19 cellular contexts compared by ENCODE assay signal in genomic region chr20:47233333-47234188, GRCh38.
DNase-seq lines count a peak whose midpoint lies in the region; ATAC-seq, FAIRE-seq and TF ChIP-seq lines count a peak whose summit lies in the region.
"Had no signal": no experiment of that assay in that cellular context is flagged by ENCODE, and none has a peak within 500 bp of the region (broad histone marks: within the 10 kb centered on the region; RNA-seq: fewer than 3 reads in every experiment).

No MANE protein-coding gene starts in this region.

- H3K79me1 ChIP-seq in IMR-90 (ENCODE audit: low read depth in 1 of 2, low read length in 2 of 2), result peaks cover 22 to 67% of the 10 kb centered on the region in 2 experiments

- FAIRE-seq in HepG2 (lab: Jason Lieb, UNC), result peak; percentile 100
- FAIRE-seq: bronchial epithelial cell had no signal

- peak overlapping the region; percentile 54 for H3K18ac ChIP-seq in IMR-90 (ENCODE audit: low read depth, low read length)

- H2BK120ac ChIP-seq in IMR-90 (ENCODE audit: low read depth, low read length), result peak overlapping the region; percentile 47

- H3K4me3 ChIP-seq in AG04449 (ENCODE audit: low read depth, low read length) (no peak overlapping the region), IMR-90 (ENCODE audit: insufficient read depth, low read depth, low read length) (no peak overlapping the region), HepG2 (replicated peaks in 1 of 3; ENCODE audit: insufficient read depth in 1 of 3, low read depth in 2 of 3, low read length in 3 of 3) (peak overlapping the region in 1 of 3 experiments; percentile 26; a peak in 1 of 6 replicates)
- H3K4me3 ChIP-seq: gastroesophageal sphincter, transverse colon had no signal

- H3K27ac ChIP-seq in IMR-90 (ENCODE audit: insufficient read depth, low read length) (peak overlapping the region; percentile 30; the same call in 1 of the 2 replicates), HepG2 (ENCODE audit: extremely low read length, insufficient read depth, low read length) (peak overlapping the region; percentile 83)
- H3K27ac ChIP-seq: gastroesophageal sphincter, transverse colon had no signal

- no peak overlapping the region for H3K4me2 ChIP-seq in IMR-90 (ENCODE audit: low read depth, low read length)
- H3K4me2 ChIP-seq in HepG2 (ENCODE audit: low read depth, low read length), result peak overlapping the region; percentile 46

- no peak overlapping the region for H3K56ac ChIP-seq in IMR-90 (ENCODE audit: extremely low read depth, insufficient read depth, low read length)

- no peak for TF ChIP-seq POLR2A in IMR-90 (IDR thresholded peaks at IDR 0.05; ENCODE audit: low read depth, low read length)
- TF ChIP-seq POLR2A in HepG2 (IDR thresholded peaks at IDR 0.05; ENCODE audit: insufficient read depth in 1 of 2, low read depth in 2 of 2, low read length in 2 of 2), result peak in 1 of 2 experiments; percentile 22; a peak in 1 of 4 replicates

- peak overlapping the region; percentile 1 for H3K14ac ChIP-seq in IMR-90 (replicated peaks; ENCODE audit: low read depth, low read length)

- no peaks in the 10 kb centered on the region for H3K27me3 ChIP-seq in IMR-90 (ENCODE audit: control insufficient read depth, insufficient read depth, low read length)
- no peaks in the 10 kb centered on the region for H3K27me3 ChIP-seq in HepG2 (ENCODE audit: control insufficient read depth in 1 of 2, insufficient read depth in 2 of 2, low read length in 2 of 2)
- H3K27me3 ChIP-seq: gastroesophageal sphincter, transverse colon had no signal

- dilution Hi-C loops in IMR-90 (cut with HindIII; ENCODE audit: low sequenced_read_pairs, unreplicated experiment), result no loop called here

- H3K9me3 ChIP-seq in IMR-90 (ENCODE audit: control insufficient read depth, insufficient read depth, low read length) (no peaks in the 10 kb centered on the region), HepG2 (ENCODE audit: low read length) (no peaks in the 10 kb centered on the region)
- H3K9me3 ChIP-seq: gastroesophageal sphincter, transverse colon had no signal

- no peaks in the 10 kb centered on the region for H4K20me1 ChIP-seq in IMR-90 (ENCODE audit: insufficient read depth, low read length)
- peaks cover 71% of the 10 kb centered on the region for H4K20me1 ChIP-seq in HepG2 (ENCODE audit: insufficient read depth, low read length)

- H4K91ac ChIP-seq in IMR-90 (ENCODE audit: insufficient read depth, low read depth, low read length), result peak overlapping the region; percentile 34

- H3K23ac ChIP-seq in IMR-90 (ENCODE audit: low read depth, low read length), result 0 out of 2 replicates have a peak overlapping the region, but pooled peaks have one; percentile 3

- intact Hi-C loops in IMR-90 (cut with micrococcal nuclease) (no loop called here), HepG2 (cut with micrococcal nuclease; ENCODE audit: unreplicated experiment) (loop anchor here (1.0 to 5.0 kb wide), 3 partner anchors 33 to 84 kb away; no protein-coding TSS in a partner anchor)

- H2BK5ac ChIP-seq in IMR-90 (ENCODE audit: low read depth, low read length, poor library complexity, severe bottlenecking), result peak overlapping the region; percentile 72

- BruUV-seq in IMR-90 (replicated peaks; lab: Mats Ljungman, UMichigan) (no TSS peak), HepG2 (replicated peaks; lab: Mats Ljungman, UMichigan) (no TSS peak)

- TF ChIP-seq RAD21 in IMR-90 (IDR thresholded peaks at IDR 0.05; ENCODE audit: low read length) (no peak), HepG2 (CRISPR knock-in tag; IDR thresholded peaks at IDR 0.05) (peak; percentile 27; the same call in 1 of the 2 replicates)

- peak overlapping the region; percentile 26; the same call in 1 of the 2 replicates for H2BK20ac ChIP-seq in IMR-90 (ENCODE audit: low read depth, low read length)

- 89% methylated on average over 2 of the region's 9 CpGs; no CpG with 5 or more reads in 1 of the 2 experiments for WGBS in IMR-90 (ENCODE audit: extremely low coverage in 2 of 2, insufficient read length in 1 of 2), 2 experiments
- 35% methylated on average over 9 of the region's 9 CpGs for WGBS in HepG2 (ENCODE audit: low lambda C conversion rate)

- peak overlapping the region; percentile 95 for H3K4ac ChIP-seq in IMR-90 (ENCODE audit: low read depth, low read length)

- H2AFZ ChIP-seq in IMR-90 (replicated peaks; ENCODE audit: low read length, poor library complexity), result no peak overlapping the region
- no peak overlapping the region for H2AFZ ChIP-seq in HepG2 (ENCODE audit: low read length)

- H3K4me1 ChIP-seq in IMR-90 (ENCODE audit: control insufficient read depth, insufficient read depth, low read length) (peaks cover 18% of the 10 kb centered on the region), HepG2 (ENCODE audit: insufficient read depth, low read length) (peaks cover 60% of the 10 kb centered on the region)
- H3K4me1 ChIP-seq: transverse colon had no signal

- no peak for TF ChIP-seq CTCF in AG04449 (IDR thresholded peaks at IDR 0.05; ENCODE audit: insufficient read depth, low read length, missing control alignments)
- TF ChIP-seq CTCF in IMR-90 (conservative IDR thresholded peaks at IDR 0.05; ENCODE audit: low read depth, low read length), result no peak
- peak; percentile 25; the same call in 1 of the 2 replicates for TF ChIP-seq CTCF in HepG2 (CRISPR knock-in tag; IDR thresholded peaks at IDR 0.05)

- POLR2A ChIA-PET in AG04449 (lab: Yijun Ruan, JAX) (no interaction called here), IMR-90 (lab: Charles Lee; ENCODE audit: unreplicated experiment) (no interaction called here), HepG2 (lab: Yijun Ruan, JAX) (interaction anchor here (0.7 to 2.9 kb wide), 9 partner anchors 10 to 127 kb away, joined by 3 to 27 read pairs (median 4); partner anchors contain the start of gene ZMYND8)

- peaks cover 10% of the 10 kb centered on the region for H3K79me2 ChIP-seq in HepG2 (ENCODE audit: insufficient read depth, low read length)

- in situ Hi-C loops in IMR-90 (cut with MboI; ENCODE audit: low sequenced_read_pairs), result no loop called here
- in situ Hi-C loops in HepG2 (cut with HindIII; ENCODE audit: extremely low pct_ligation_motif_present, low pct_unique_long_range_greater_than_20kb), result no loop called here

- H3K9ac ChIP-seq in IMR-90 (ENCODE audit: low read depth, low read length) (0 out of 2 replicates have a peak overlapping the region, but pooled peaks have one; percentile 22), HepG2 (ENCODE audit: insufficient read depth, low read depth, low read length) (peak overlapping the region; percentile 17; the same call in 1 of the 2 replicates)

- CTCF ChIA-PET in AG04449 (lab: Yijun Ruan, JAX), result interaction anchor here (1.2 to 7.4 kb wide), 6 partner anchors 11 to 481 kb away, joined by 3 to 49 read pairs (median 9); no protein-coding TSS in a partner anchor
- CTCF ChIA-PET in IMR-90 (lab: Yijun Ruan, JAX), result interaction anchor here (0.9 kb wide), 1 partner anchor 150 kb away, joined by 3 read pairs; no protein-coding TSS in a partner anchor
- CTCF ChIA-PET in HepG2 (lab: Yijun Ruan, JAX; ENCODE audit: low intra/inter-chr PET ratio, low total read pairs), result interaction anchor here (0.5 kb wide), 1 partner anchor 149 kb away, joined by 3 read pairs; no protein-coding TSS in a partner anchor

- H3K36me3 ChIP-seq in IMR-90 (ENCODE audit: control insufficient read depth, insufficient read depth, low read length) (peaks cover 39% of the 10 kb centered on the region), HepG2 (replicated peaks in 1 of 2; ENCODE audit: control insufficient read depth in 1 of 2, insufficient read depth in 2 of 2, low read length in 2 of 2) (peaks cover 52 to 84% of the 10 kb centered on the region in 2 experiments)

- DNase-seq in AG04449 (ENCODE audit: low read depth, low spot score) (peak; percentile 56), IMR-90 (peak; percentile 48), astrocyte of the hippocampus (ENCODE audit: low read depth, low spot score) (peak; percentile 65), HepG2 (ENCODE audit: low spot score) (peak; percentile 100), mesenteric fat pad (ENCODE audit: low spot score) (no peak), COR-L47 (lab: John Stamatoyannopoulos, UW) (no peak), cerebellum (ENCODE audit: low spot score) (no peak)
- DNase-seq in activated effector memory CD4-positive, alpha-beta T cell treated with Interleukin-2 at 50 U/mL for 16 hours, result no peak
- DNase-seq: activated CD4-positive, alpha-beta T cell treated with anti-CD3 and anti-CD28 coated beads, Interleukin-2, amount 50 U/mL, for 48 hours; DMS153; effector memory CD4-positive, alpha-beta T cell; NCI-H2171; NK-92 treated with Interleukin-12 subunit alpha and Interleukin-12 subunit beta, amount 100 ng/mL, for 24 hours; SHP77; stimulated activated CD4-positive, alpha-beta T cell treated with anti-CD3 and anti-CD28 coated beads, Interleukin-4, amount 100 ng/mL, for 24 hours; transverse colon had no signal

- H2AK5ac ChIP-seq in IMR-90 (ENCODE audit: low read depth, low read length), result peak overlapping the region; percentile 58

- H3K9me1 ChIP-seq in IMR-90 (ENCODE audit: insufficient read depth, low read length), result peaks cover 25% of the 10 kb centered on the region

- TF ChIP-seq EP300 in HepG2 (IDR thresholded peaks at IDR 0.05; ENCODE audit: low read depth in 2 of 2, low read length in 2 of 2) (peak; percentile 93 to 97), HepG2 (CRISPR knock-in tag; IDR thresholded peaks at IDR 0.05; ENCODE audit: borderline replicate concordance) (peak; percentile 95)

- peak overlapping the region in 1 of 2 experiments; percentile 11; a peak in 2 of 4 replicates for H4K8ac ChIP-seq in IMR-90 (ENCODE audit: low read depth in 2 of 2, low read length in 2 of 2)

- no peak for ATAC-seq in IMR-90 (ENCODE audit: low read depth)
- peak; percentile 96 for ATAC-seq in HepG2
- ATAC-seq: activated T-helper 17 cell treated with anti-CD3 and anti-CD28 coated beads, Interleukin-2, amount 50 U/mL, for 72 hours; gastroesophageal sphincter had no signal

- 0 out of 2 replicates have a peak overlapping the region, but pooled peaks have one; percentile 36 for H4K5ac ChIP-seq in IMR-90 (ENCODE audit: low read depth, low read length)

- H2BK15ac ChIP-seq in IMR-90 (ENCODE audit: low read depth, low read length), result peak overlapping the region; percentile 39; the same call in 2 of the 3 replicates

- peak overlapping the region; percentile 17 for H2AK9ac ChIP-seq in IMR-90 (replicated peaks; ENCODE audit: low read depth, low read length, poor library complexity)

TF ChIP-seq in HepG2, 621 proteins besides CTCF, POLR2A, EP300 and RAD21 (continues in another document):
- TF ChIP-seq GLMP (CRISPR knock-in tag; IDR thresholded peaks at IDR 0.05; ENCODE audit: borderline replicate concordance) (no peak), ZNF33B (CRISPR knock-in tag; IDR thresholded peaks at IDR 0.05) (no peak), ZNF251 (CRISPR knock-in tag; IDR thresholded peaks at IDR 0.05) (no peak), EEA1 (CRISPR knock-in tag; IDR thresholded peaks at IDR 0.05; ENCODE audit: borderline replicate concordance) (no peak)

Comparison
In these comparisons a context has a peak if more than half of its experiments do, and no peak if none do; other contexts are left out.
1. DNase-seq: peak in AG04449 (single experiment), IMR-90 (single experiment), astrocyte of the hippocampus (single experiment) and HepG2 (single experiment); none in mesenteric fat pad (single experiment), activated effector memory CD4-positive, alpha-beta T cell treated with Interleukin-2 at 50 U/mL for 16 hours (single experiment), COR-L47 (single experiment) and cerebellum (single experiment).